In the genomic region with DNA sequence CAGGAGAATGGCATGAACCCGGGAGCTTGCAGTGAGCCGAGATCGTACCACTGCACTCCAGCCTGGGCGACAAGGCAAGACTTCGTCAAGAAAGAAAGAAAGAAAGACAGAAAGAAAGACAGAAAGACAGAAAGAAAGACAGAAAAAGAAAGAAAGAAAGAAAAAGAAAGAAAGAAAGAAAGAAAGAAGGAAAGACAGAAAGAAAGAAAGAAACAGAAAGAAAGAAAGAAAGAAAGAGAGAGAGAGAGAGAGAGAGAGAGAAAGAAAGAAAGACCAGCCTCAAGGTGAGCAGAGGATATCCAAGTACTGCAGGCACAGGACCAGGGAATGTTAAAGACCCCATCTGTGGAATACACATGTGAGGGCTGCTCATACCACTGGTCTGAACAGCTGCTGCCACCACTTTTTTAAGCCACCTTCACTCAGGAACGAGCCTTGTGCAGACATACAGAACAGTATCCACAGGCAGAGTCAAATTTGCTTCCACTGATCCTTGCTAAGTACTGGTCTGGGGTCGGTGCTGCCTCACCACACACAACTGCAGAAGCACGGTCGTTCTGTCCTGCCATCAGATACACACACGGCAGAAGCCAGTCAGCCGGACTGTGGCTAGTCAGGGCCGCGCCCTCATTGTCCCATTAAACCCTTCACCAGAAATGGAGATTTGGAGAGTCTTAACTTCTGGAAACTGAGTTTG, we compare ENCODE assay signal across 1 cellular context.
TF ChIP-seq lines count a peak whose summit lies in the region.

No MANE protein-coding gene starts in this region.

TF ChIP-seq in A549, 52 proteins besides CTCF, POLR2A, EP300 and RAD21:
- TF ChIP-seq ZNF302 (CRISPR knock-in tag; IDR thresholded peaks at IDR 0.05) (no peak), SMC3 (IDR thresholded peaks at IDR 0.05) (no peak), BHLHE40 (IDR thresholded peaks at IDR 0.05; ENCODE audit: low read depth, low read length) (no peak), ZC3H11A (IDR thresholded peaks at IDR 0.05) (no peak), CHD2 (IDR thresholded peaks at IDR 0.05; ENCODE audit: low read length, partially characterized antibody) (no peak), NFE2L2 (conservative IDR thresholded peaks at IDR 0.05; ENCODE audit: low read length) (no peak)
TF ChIP-seq in A549: peak in this region for 0.
